ENCODE assay signal across 8 cellular contexts in the genomic region with DNA sequence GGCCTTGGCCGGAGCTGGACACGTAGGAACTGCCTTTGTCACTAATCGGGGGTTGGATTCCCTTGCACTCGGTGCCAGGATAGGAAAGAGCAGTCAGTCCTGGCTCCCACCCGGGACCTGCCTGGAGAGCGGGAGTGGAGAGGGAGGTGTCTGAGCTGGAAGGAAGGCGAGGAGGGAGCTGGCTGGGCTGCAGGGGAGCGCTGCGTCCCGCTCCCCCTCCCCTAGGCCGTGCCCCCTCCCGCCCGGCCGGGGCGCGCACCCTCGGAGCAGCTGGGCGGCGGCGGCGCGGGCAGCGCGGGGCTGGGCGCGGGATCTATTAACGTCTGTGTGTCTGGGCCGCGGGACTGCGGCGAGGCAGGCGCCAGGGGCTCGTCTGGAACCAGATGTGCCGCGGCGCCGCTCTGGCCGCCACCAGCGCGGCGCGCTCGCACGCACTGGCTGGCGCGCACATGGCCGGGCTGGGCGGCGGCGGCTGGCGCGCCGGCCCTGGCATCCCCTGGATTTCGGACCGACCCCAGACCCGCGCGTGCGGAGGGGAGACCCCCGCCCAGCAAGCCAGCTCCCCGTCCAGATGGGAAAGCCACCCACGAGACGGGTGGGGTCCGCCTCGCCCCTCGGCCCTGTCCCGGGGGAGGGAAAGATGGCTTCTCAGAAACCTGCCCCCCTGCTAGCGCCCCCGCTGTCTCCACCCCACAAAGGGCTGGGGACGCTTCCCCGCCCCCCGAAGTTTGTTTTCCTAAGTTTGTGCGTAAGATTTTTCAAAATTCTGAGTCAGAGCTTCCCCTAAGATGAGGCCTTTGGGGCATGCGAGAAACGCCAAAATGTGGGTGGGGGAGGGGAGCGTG. TPM values are rescaled to one million over a fixed set of nuclear protein-coding genes. Genes with fewer than 3 reads are reported as not detected.
DNase-seq lines count a peak whose midpoint lies in the region; ATAC-seq and TF ChIP-seq lines count a peak whose summit lies in the region.

No MANE protein-coding gene starts in this region.

- TF ChIP-seq CTCF in fibroblast of villous mesenchyme (IDR thresholded peaks at IDR 0.05; ENCODE audit: insufficient read depth, low read depth, low read length) (no peak), prostate gland (IDR thresholded peaks at IDR 0.05) (no peak)

- H3K4me3 ChIP-seq in fibroblast of villous mesenchyme (ENCODE audit: low read depth, low read length) (peak overlapping the region; percentile 42), prostate gland (peak overlapping the region; percentile 25 to 32)

- peak overlapping the region; percentile 27 to 38 for H3K27ac ChIP-seq in prostate gland

- peak; percentile 70 for DNase-seq in NCI-H82 (lab: John Stamatoyannopoulos, UW)
- DNase-seq in NCI-H82 treated with DMSO at 0.1 percent for 48 hours (lab: John Stamatoyannopoulos, UW; ENCODE audit: unreplicated experiment), result no peak
- DNase-seq in activated CD8-positive, alpha-beta memory T cell treated with anti-CD3 and anti-CD28 coated beads, Interleukin-2, amount 50 U/mL, for 48 hours, result peak; percentile 79
- DNase-seq in fibroblast of villous mesenchyme (ENCODE audit: low read depth), result peak; percentile 68
- no peak for DNase-seq in prostate gland (ENCODE audit: low spot score)
- DNase-seq in hippocampal formation (lab: John Stamatoyannopoulos, UW), result no peak

- 1% methylated on average over 63 of the region's 76 CpGs for WGBS in prostate gland

- no peaks in the 10 kb centered on the region for H3K9me3 ChIP-seq in prostate gland

- TF ChIP-seq POLR2A in prostate gland (IDR thresholded peaks at IDR 0.05), result no peak

- no peaks in the 10 kb centered on the region for H3K4me1 ChIP-seq in prostate gland (replicated peaks)

- intact Hi-C loops in prostate gland (cut with DNase I), result no loop called here

- H3K36me3 ChIP-seq in prostate gland, result no peaks in the 10 kb centered on the region

- no peaks in the 10 kb centered on the region for H3K27me3 ChIP-seq in prostate gland (replicated peaks; ENCODE audit: insufficient read depth)

- no peak for ATAC-seq in GM18498 (IDR thresholded peaks at IDR 0.05; ENCODE audit: unreplicated experiment)
- no peak for ATAC-seq in GM18517 (IDR thresholded peaks at IDR 0.05; ENCODE audit: unreplicated experiment)

RNA-seq across cellular contexts. Expression of gene PRRX2, which starts 31.9 kb away (rescaled TPM):
- under 0.01 and 1.6 TPM in 2 replicates for total RNA-seq in fibroblast of villous mesenchyme
- total RNA-seq in prostate gland, result 10 to 100 TPM in 1 of 2 donors, 1 to 10 TPM in 1; 4.3 to 14.3 TPM

RNA-seq across cellular contexts. Expression of gene ASB6, which starts 55.4 kb away (rescaled TPM):
- total RNA-seq in fibroblast of villous mesenchyme (16.8 and 20.3 TPM in 2 replicates), prostate gland (10 to 100 TPM; 25.2 to 50.3 TPM)

RNA-seq across cellular contexts. Expression of gene PTGES, which starts 55.5 kb away (rescaled TPM):
- total RNA-seq in fibroblast of villous mesenchyme (8.7 and 16.0 TPM in 2 replicates), prostate gland (10 to 100 TPM in 1 of 2 donors, 1 to 10 TPM in 1; 3.9 to 19.9 TPM)

Comparison
In these comparisons a context has a peak if more than half of its experiments do, and no peak if none do; other contexts are left out.
1. DNase-seq: peak in NCI-H82 (single experiment), activated CD8-positive, alpha-beta memory T cell treated with anti-CD3 and anti-CD28 coated beads, Interleukin-2, amount 50 U/mL, for 48 hours (single experiment) and fibroblast of villous mesenchyme (single experiment); none in NCI-H82 treated with DMSO at 0.1 percent for 48 hours (single experiment), prostate gland (single experiment) and hippocampal formation (0 of 2).